21 cellular contexts compared by ENCODE assay signal in the genomic region with DNA sequence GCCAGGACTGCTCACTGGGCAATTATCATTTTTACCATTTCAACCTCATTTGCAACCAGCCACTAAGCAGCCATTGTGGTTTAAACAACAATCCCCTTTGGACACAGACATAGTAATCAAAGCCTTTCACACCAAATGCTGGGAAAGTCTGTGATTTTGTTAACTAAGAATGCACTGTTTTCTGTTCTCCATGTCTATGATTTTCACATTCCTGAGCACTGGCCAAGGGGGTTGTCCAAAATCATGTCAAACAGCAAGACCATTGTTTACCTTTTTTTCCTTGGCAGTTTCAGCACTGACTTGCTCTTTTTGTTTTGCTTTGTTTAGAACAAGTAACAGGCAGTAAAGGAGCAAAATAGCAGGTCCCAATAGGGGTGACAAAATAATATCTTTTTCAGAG.
A peak's percentile ranks its signal among the peaks of the same experiment; 100 is the strongest.
DNase-seq lines count a peak whose midpoint lies in the region; ATAC-seq and TF ChIP-seq lines count a peak whose summit lies in the region.
"Had no signal": no experiment of that assay in that cellular context is flagged by ENCODE, and none has a peak within 500 bp of the region (broad histone marks: within the 10 kb centered on the region; RNA-seq: fewer than 3 reads in every experiment).

No MANE protein-coding gene starts in this region.

- CTCF ChIA-PET in IMR-90 (lab: Yijun Ruan, JAX): no interaction called here

- H3K79me1 ChIP-seq in IMR-90 (ENCODE audit: low read depth in 1 of 2, low read length in 2 of 2): no peaks in the 10 kb centered on the region
- no peaks in the 10 kb centered on the region for H3K79me1 ChIP-seq in mesendoderm (ENCODE audit: low read length)

- H2BK20ac ChIP-seq in IMR-90 (ENCODE audit: low read depth, low read length): peak overlapping the region; percentile 8; the same call in 1 of the 2 replicates

- intact Hi-C loops in IMR-90 (cut with micrococcal nuclease): no loop called here

- H2AFZ ChIP-seq in IMR-90 (replicated peaks; ENCODE audit: low read length, poor library complexity): no peak overlapping the region
- no peak overlapping the region for H2AFZ ChIP-seq in smooth muscle cell (ENCODE audit: low read depth)

- H3K4me3 ChIP-seq in IMR-90 (ENCODE audit: insufficient read depth, low read depth, low read length): no peak overlapping the region
- H3K4me3 ChIP-seq in choroid plexus epithelial cell (ENCODE audit: low read depth, low read length): no peak overlapping the region
- no peak overlapping the region for H3K4me3 ChIP-seq in smooth muscle cell
- H3K4me3 ChIP-seq in mesendoderm (ENCODE audit: low read length): no peak overlapping the region

- H3K56ac ChIP-seq in IMR-90 (ENCODE audit: extremely low read depth, insufficient read depth, low read length) (no peak overlapping the region), mesendoderm (ENCODE audit: low read length) (no peak overlapping the region)

- H3K9me1 ChIP-seq in IMR-90 (ENCODE audit: insufficient read depth, low read length): no peaks in the 10 kb centered on the region

- H3K79me2 ChIP-seq in smooth muscle cell (ENCODE audit: low read depth): no peaks in the 10 kb centered on the region
- no peaks in the 10 kb centered on the region for H3K79me2 ChIP-seq in mesendoderm (ENCODE audit: control insufficient read depth, insufficient read depth, low read length)

- DNase-seq in IMR-90: peak; percentile 35
- peak; percentile 72 for DNase-seq in choroid plexus epithelial cell (ENCODE audit: low read depth)
- DNase-seq in smooth muscle cell (lab: John Stamatoyannopoulos, UW; ENCODE audit: unreplicated experiment): no peak
- no peak for DNase-seq in mesendoderm
- DNase-seq in T-helper 17 cell: no peak
- DNase-seq in mesothelial cell of epicardium (ENCODE audit: low spot score in 2 of 2, unreplicated experiment in 2 of 2): no peak
- no peak for DNase-seq in GM10266 (ENCODE audit: extremely low spot score)
- DNase-seq: activated CD8-positive, alpha-beta T cell treated with anti-CD3 and anti-CD28 coated beads, Interleukin-2, amount 10 ng/mL, durations not matched to agents 7 days and 5 days; activated naive CD8-positive, alpha-beta T cell treated with anti-CD3 and anti-CD28 coated beads for 36 hours; activated T-cell treated with anti-CD3 and anti-CD28 coated beads, Interleukin-2, amount 50 U/mL, for 4 hours; effector memory CD8-positive, alpha-beta T cell; KBM-7; left colon; NCI-H1048; NCI-H510A treated with DMSO at 0.1 percent for 48 hours; SIG-M5; stimulated activated CD4-positive, alpha-beta T cell treated with anti-CD3 and anti-CD28 coated beads, Interleukin-4, amount 100 ng/mL, for 1 hour; T-helper 2 cell; WERI-Rb-1 had no signal

- H3K14ac ChIP-seq in IMR-90 (replicated peaks; ENCODE audit: low read depth, low read length): 0 out of 2 replicates have a peak overlapping the region, but pooled peaks have one; percentile 18

- H3K4me3 Mint-ChIP-seq in T-helper 17 cell: no peak overlapping the region
- H3K4me3 Mint-ChIP-seq in mesothelial cell of epicardium: no peak overlapping the region
- H3K4me3 Mint-ChIP-seq: activated CD8-positive, alpha-beta T cell treated with anti-CD3 and anti-CD28 coated beads, Interleukin-2, amount 10 ng/mL, durations not matched to agents 7 days and 5 days; activated naive CD8-positive, alpha-beta T cell treated with anti-CD3 and anti-CD28 coated beads for 36 hours; activated T-cell treated with anti-CD3 and anti-CD28 coated beads, Interleukin-2, amount 50 U/mL, for 4 hours; effector memory CD8-positive, alpha-beta T cell had no signal

- H3K27ac ChIP-seq in IMR-90 (ENCODE audit: insufficient read depth, low read length) (no peak overlapping the region), layer of hippocampus (ENCODE audit: low read depth, low read length) (peak overlapping the region; percentile 24), smooth muscle cell (ENCODE audit: low read depth) (no peak overlapping the region), mesendoderm (ENCODE audit: low read depth, low read length) (no peak overlapping the region)
- H3K27ac ChIP-seq: neutrophil, WERI-Rb-1 had no signal

- H4K8ac ChIP-seq in IMR-90 (ENCODE audit: low read depth in 2 of 2, low read length in 2 of 2) (no peak overlapping the region; a peak in 1 of 4 replicates), mesendoderm (ENCODE audit: low read depth, low read length) (no peak overlapping the region)

- no peak overlapping the region for H4K5ac ChIP-seq in IMR-90 (ENCODE audit: low read depth, low read length)
- H4K5ac ChIP-seq in mesendoderm (ENCODE audit: low read length): no peak overlapping the region

- H3K27me3 ChIP-seq in IMR-90 (ENCODE audit: control insufficient read depth, insufficient read depth, low read length) (no peaks in the 10 kb centered on the region), layer of hippocampus (ENCODE audit: control insufficient read depth, insufficient read depth, low read length) (no peaks in the 10 kb centered on the region), smooth muscle cell (ENCODE audit: low read depth) (no peaks in the 10 kb centered on the region), mesendoderm (ENCODE audit: insufficient read depth, low read length, poor library complexity) (no peaks in the 10 kb centered on the region)
- H3K27me3 ChIP-seq: neutrophil had no signal

- peak overlapping the region; percentile 6; the same call in 1 of the 2 replicates for H3K4ac ChIP-seq in IMR-90 (ENCODE audit: low read depth, low read length)
- H3K4ac ChIP-seq in mesendoderm (ENCODE audit: low read depth, low read length): no peak overlapping the region

- no peaks in the 10 kb centered on the region for H3F3A ChIP-seq in smooth muscle cell (ENCODE audit: low read depth)

- H3K27me3 Mint-ChIP-seq in T-helper 17 cell (peaks cover 17% of the 10 kb centered on the region), mesothelial cell of epicardium (ENCODE audit: low read depth) (peaks cover 17% of the 10 kb centered on the region)
- H3K27me3 Mint-ChIP-seq: activated naive CD8-positive, alpha-beta T cell treated with anti-CD3 and anti-CD28 coated beads for 36 hours had no signal

- in situ Hi-C loops in IMR-90 (cut with MboI; ENCODE audit: low sequenced_read_pairs): no loop called here

- POLR2A ChIA-PET in IMR-90 (lab: Charles Lee; ENCODE audit: unreplicated experiment): no interaction called here

- H3K9me3 Mint-ChIP-seq in mesothelial cell of epicardium: peaks cover 14% of the 10 kb centered on the region
- H3K9me3 Mint-ChIP-seq: effector memory CD8-positive, alpha-beta T cell had no signal

- no peak overlapping the region for H2BK15ac ChIP-seq in IMR-90 (ENCODE audit: low read depth, low read length)
- no peak overlapping the region for H2BK15ac ChIP-seq in mesendoderm (replicated peaks; ENCODE audit: low read depth)

- no peaks in the 10 kb centered on the region for H4K20me1 ChIP-seq in IMR-90 (ENCODE audit: insufficient read depth, low read length)
- no peaks in the 10 kb centered on the region for H4K20me1 ChIP-seq in smooth muscle cell (ENCODE audit: low read depth)

- H3K4me1 Mint-ChIP-seq in T-helper 17 cell (no peaks in the 10 kb centered on the region), mesothelial cell of epicardium (peaks cover 3% of the 10 kb centered on the region)
- H3K4me1 Mint-ChIP-seq: activated naive CD8-positive, alpha-beta T cell treated with anti-CD3 and anti-CD28 coated beads for 36 hours had no signal

- H3K27ac Mint-ChIP-seq in T-helper 17 cell (no peak overlapping the region), mesothelial cell of epicardium (no peak overlapping the region)
- H3K27ac Mint-ChIP-seq: activated CD8-positive, alpha-beta T cell treated with anti-CD3 and anti-CD28 coated beads, Interleukin-2, amount 10 ng/mL, durations not matched to agents 7 days and 5 days; activated naive CD8-positive, alpha-beta T cell treated with anti-CD3 and anti-CD28 coated beads for 36 hours; effector memory CD8-positive, alpha-beta T cell had no signal

- H2BK5ac ChIP-seq in IMR-90 (ENCODE audit: low read depth, low read length, poor library complexity, severe bottlenecking) (no peak overlapping the region), mesendoderm (ENCODE audit: low read length) (no peak overlapping the region)

- H3K4me1 ChIP-seq in IMR-90 (ENCODE audit: control insufficient read depth, insufficient read depth, low read length) (peaks cover 4% of the 10 kb centered on the region; the same call in 1 of the 2 replicates), smooth muscle cell (ENCODE audit: low read depth) (peaks cover 3% of the 10 kb centered on the region), mesendoderm (ENCODE audit: control insufficient read depth, low read depth, low read length) (no peaks in the 10 kb centered on the region)

- no peak for TF ChIP-seq POLR2A in IMR-90 (IDR thresholded peaks at IDR 0.05; ENCODE audit: low read depth, low read length)

- H3K36me3 ChIP-seq in IMR-90 (ENCODE audit: control insufficient read depth, insufficient read depth, low read length) (no peaks in the 10 kb centered on the region), smooth muscle cell (ENCODE audit: low read depth) (no peaks in the 10 kb centered on the region), mesendoderm (ENCODE audit: control insufficient read depth, insufficient read depth, low read length) (no peaks in the 10 kb centered on the region)
- H3K36me3 ChIP-seq: neutrophil, WERI-Rb-1 had no signal

- H3K9ac ChIP-seq in IMR-90 (ENCODE audit: low read depth, low read length): no peak overlapping the region
- H3K9ac ChIP-seq in smooth muscle cell (ENCODE audit: low read depth): no peak overlapping the region
- no peak overlapping the region for H3K9ac ChIP-seq in mesendoderm (ENCODE audit: low read length)

- dilution Hi-C loops in IMR-90 (cut with HindIII; ENCODE audit: low sequenced_read_pairs, unreplicated experiment): no loop called here

- no peak overlapping the region for H2AK9ac ChIP-seq in IMR-90 (replicated peaks; ENCODE audit: low read depth, low read length, poor library complexity)

- H3K4me2 ChIP-seq in IMR-90 (ENCODE audit: low read depth, low read length) (no peak overlapping the region), smooth muscle cell (peak overlapping the region; percentile 22), mesendoderm (ENCODE audit: low read length) (no peak overlapping the region)

- no peak overlapping the region for H4K91ac ChIP-seq in IMR-90 (ENCODE audit: insufficient read depth, low read depth, low read length)

- H3K23ac ChIP-seq in IMR-90 (ENCODE audit: low read depth, low read length): no peak overlapping the region
- no peak overlapping the region for H3K23ac ChIP-seq in mesendoderm (ENCODE audit: low read length)

- no peaks in the 10 kb centered on the region for H3K36me3 Mint-ChIP-seq in T-helper 17 cell (ENCODE audit: low read depth)
- no peaks in the 10 kb centered on the region for H3K36me3 Mint-ChIP-seq in mesothelial cell of epicardium
- H3K36me3 Mint-ChIP-seq: activated naive CD8-positive, alpha-beta T cell treated with anti-CD3 and anti-CD28 coated beads for 36 hours had no signal

- TF ChIP-seq CTCF in IMR-90 (conservative IDR thresholded peaks at IDR 0.05; ENCODE audit: low read depth, low read length) (no peak), choroid plexus epithelial cell (conservative IDR thresholded peaks at IDR 0.05; ENCODE audit: low read depth, low read length) (no peak), smooth muscle cell (IDR thresholded peaks at IDR 0.05; ENCODE audit: borderline replicate concordance, insufficient read depth, poor library complexity, severe bottlenecking) (no peak), mesothelial cell of epicardium (IDR thresholded peaks at IDR 0.05; ENCODE audit: unreplicated experiment) (no peak), GM10266 (IDR thresholded peaks at IDR 0.05; ENCODE audit: control insufficient read depth, insufficient read depth, low read depth, missing control alignments) (no peak)

- TF ChIP-seq RAD21 in IMR-90 (IDR thresholded peaks at IDR 0.05; ENCODE audit: low read length): no peak

- peaks cover 2% of the 10 kb centered on the region; the same call in 1 of the 2 replicates for H3K9me3 ChIP-seq in IMR-90 (ENCODE audit: control insufficient read depth, insufficient read depth, low read length)
- H3K9me3 ChIP-seq in smooth muscle cell (replicated peaks; ENCODE audit: low read depth): no peaks in the 10 kb centered on the region
- H3K9me3 ChIP-seq in T-helper 17 cell (ENCODE audit: control insufficient read depth, low read length, poor library complexity, severe bottlenecking): peaks cover 2% of the 10 kb centered on the region
- H3K9me3 ChIP-seq: neutrophil had no signal

- BruUV-seq in IMR-90 (replicated peaks; lab: Mats Ljungman, UMichigan): no TSS peak

- H2BK120ac ChIP-seq in IMR-90 (ENCODE audit: low read depth, low read length): no peak overlapping the region
- H2BK120ac ChIP-seq in mesendoderm (ENCODE audit: low read depth, low read length): no peak overlapping the region

- ATAC-seq in IMR-90 (ENCODE audit: low read depth): peak; percentile 64
- no peak for ATAC-seq in T-helper 17 cell
- ATAC-seq: activated CD8-positive, alpha-beta T cell treated with anti-CD3 and anti-CD28 coated beads, Interleukin-2, amount 10 ng/mL, durations not matched to agents 7 days and 5 days; activated T-cell treated with anti-CD3 and anti-CD28 coated beads, Interleukin-2, amount 50 U/mL, for 4 hours; effector memory CD8-positive, alpha-beta T cell; left colon had no signal

- H2AK5ac ChIP-seq in IMR-90 (ENCODE audit: low read depth, low read length) (no peak overlapping the region), mesendoderm (ENCODE audit: low read length) (no peak overlapping the region)

- H3K18ac ChIP-seq in IMR-90 (ENCODE audit: low read depth, low read length): no peak overlapping the region; the same call in 1 of the 2 replicates
- no peak overlapping the region for H3K18ac ChIP-seq in mesendoderm (ENCODE audit: low read length)

Comparison
In these comparisons a context has a peak if more than half of its experiments do, and no peak if none do; other contexts are left out.
1. DNase-seq: peak in IMR-90 (single experiment) and choroid plexus epithelial cell (single experiment); none in smooth muscle cell (single experiment), mesendoderm (single experiment), T-helper 17 cell (0 of 3), mesothelial cell of epicardium (0 of 2) and GM10266 (single experiment).